Comparison of ENCODE assay signal across 8 cellular contexts in the genomic region with DNA sequence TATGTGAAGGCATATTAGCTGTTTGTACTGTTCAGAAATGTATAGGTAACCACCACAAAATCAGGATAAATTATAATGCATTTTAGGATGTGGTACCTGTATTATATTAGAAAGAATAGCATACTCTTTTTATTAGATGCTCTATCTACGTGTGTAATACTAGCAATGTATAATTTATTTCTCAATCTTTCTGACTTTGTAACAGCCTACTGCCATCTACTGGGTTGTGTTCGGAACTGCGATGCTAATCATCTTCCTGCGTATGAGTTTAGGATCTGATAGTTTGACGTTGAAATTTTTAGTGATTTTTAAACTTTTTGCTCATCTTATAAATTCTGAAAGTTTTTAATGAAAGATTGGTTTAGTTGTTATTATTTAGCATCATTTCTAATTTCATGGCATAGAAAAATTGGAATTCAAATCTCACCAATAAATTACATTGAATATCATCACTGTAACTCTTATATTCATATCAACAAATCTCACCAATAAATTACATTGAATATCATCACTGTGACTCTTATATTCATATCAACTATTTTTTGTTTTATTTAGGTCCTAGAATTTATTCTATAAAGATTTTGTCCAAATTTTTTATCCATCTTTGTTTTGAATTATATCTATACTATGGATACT.
A peak's percentile ranks its signal among the peaks of the same experiment; 100 is the strongest.
DNase-seq lines count a peak whose midpoint lies in the region; ATAC-seq and TF ChIP-seq lines count a peak whose summit lies in the region.

No MANE protein-coding gene starts in this region.

- no peaks in the 10 kb centered on the region for H3F3A ChIP-seq in DOHH2 (ENCODE audit: control insufficient read depth, insufficient read depth)

- H3K27ac ChIP-seq in DOHH2 (ENCODE audit: low read depth, low read length) (no peak overlapping the region), RWPE2 (ENCODE audit: poor library complexity, severe bottlenecking) (no peak overlapping the region)

- H3K27ac Mint-ChIP-seq in stimulated activated naive B cell treated with anti-CD40 and anti-IgM and Interleukin-4, amounts not matched to agents 10 μg/mL and 1 μg/mL and 100 μg/mL, for 72 hours, result no peak overlapping the region

- no peak overlapping the region for H3K4me3 Mint-ChIP-seq in stimulated activated naive B cell treated with anti-CD40 and anti-IgM and Interleukin-4, amounts not matched to agents 10 μg/mL and 1 μg/mL and 100 μg/mL, for 72 hours

- no peaks in the 10 kb centered on the region for H4K20me1 ChIP-seq in DOHH2 (ENCODE audit: control insufficient read depth, insufficient read depth, low read depth, low read length)

- peak; percentile 57 for ATAC-seq in HG02610 (IDR thresholded peaks at IDR 0.05; ENCODE audit: unreplicated experiment)
- ATAC-seq in RWPE2 (ENCODE audit: low read depth), result peak; percentile 50; the same call in 1 of the 3 replicates
- ATAC-seq in stimulated activated naive B cell treated with anti-CD40 and anti-IgM and Interleukin-4, amounts not matched to agents 10 μg/mL and 1 μg/mL and 100 μg/mL, for 72 hours (replicated peaks), result peak; percentile 45
- no peak for ATAC-seq in HG03097 (IDR thresholded peaks at IDR 0.05; ENCODE audit: low FRiP score, unreplicated experiment)
- ATAC-seq in GM21390 (IDR thresholded peaks at IDR 0.05; ENCODE audit: unreplicated experiment), result no peak

- DNase-seq in RWPE2 (ENCODE audit: low spot score) (no peak), fibroblast of the conjunctiva (ENCODE audit: low read depth) (peak; percentile 49), NCI-H526 treated with DMSO at 0.1 percent for 48 hours (lab: John Stamatoyannopoulos, UW) (no peak)
- no peak for DNase-seq in stimulated activated naive B cell treated with anti-CD40 and anti-IgM and Interleukin-4, amounts not matched to agents 10 μg/mL and 1 μg/mL and 100 μg/mL, for 72 hours

- no peaks in the 10 kb centered on the region for H3K36me3 Mint-ChIP-seq in stimulated activated naive B cell treated with anti-CD40 and anti-IgM and Interleukin-4, amounts not matched to agents 10 μg/mL and 1 μg/mL and 100 μg/mL, for 72 hours

- H3K79me2 ChIP-seq in DOHH2 (ENCODE audit: control insufficient read depth, low read length), result no peaks in the 10 kb centered on the region

- H3K9me3 Mint-ChIP-seq in stimulated activated naive B cell treated with anti-CD40 and anti-IgM and Interleukin-4, amounts not matched to agents 10 μg/mL and 1 μg/mL and 100 μg/mL, for 72 hours, result no peaks in the 10 kb centered on the region

- no peak overlapping the region for H3K4me3 ChIP-seq in DOHH2 (ENCODE audit: low read length)
- no peak overlapping the region for H3K4me3 ChIP-seq in RWPE2 (ENCODE audit: severe bottlenecking)

- H3K4me1 ChIP-seq in DOHH2 (ENCODE audit: control insufficient read depth, low read length) (no peaks in the 10 kb centered on the region), RWPE2 (ENCODE audit: insufficient read depth, poor library complexity, severe bottlenecking) (no peaks in the 10 kb centered on the region)

- no peaks in the 10 kb centered on the region for H3K4me1 Mint-ChIP-seq in stimulated activated naive B cell treated with anti-CD40 and anti-IgM and Interleukin-4, amounts not matched to agents 10 μg/mL and 1 μg/mL and 100 μg/mL, for 72 hours

- no peaks in the 10 kb centered on the region for H3K27me3 ChIP-seq in DOHH2 (ENCODE audit: control insufficient read depth, low read length)
- H3K27me3 ChIP-seq in RWPE2 (ENCODE audit: insufficient read depth, poor library complexity, severe bottlenecking), result no peaks in the 10 kb centered on the region

- peak; percentile 77 for TF ChIP-seq CTCF in DOHH2 (IDR thresholded peaks at IDR 0.05; ENCODE audit: low read depth, low read length, poor library complexity, severe bottlenecking)
- TF ChIP-seq CTCF in RWPE2 (IDR thresholded peaks at IDR 0.05; ENCODE audit: poor library complexity, severe bottlenecking), result peak; percentile 94

- H3K36me3 ChIP-seq in DOHH2 (ENCODE audit: control insufficient read depth, low read length) (no peaks in the 10 kb centered on the region), RWPE2 (ENCODE audit: low read depth) (no peaks in the 10 kb centered on the region)

- no peaks in the 10 kb centered on the region for H3K27me3 Mint-ChIP-seq in stimulated activated naive B cell treated with anti-CD40 and anti-IgM and Interleukin-4, amounts not matched to agents 10 μg/mL and 1 μg/mL and 100 μg/mL, for 72 hours

- no peaks in the 10 kb centered on the region for H3K9me2 ChIP-seq in DOHH2 (replicated peaks; ENCODE audit: control insufficient read depth, low read length)

- H3K9me3 ChIP-seq in DOHH2 (ENCODE audit: control insufficient read depth, insufficient read depth, low read length), result no peaks in the 10 kb centered on the region
- H3K9me3 ChIP-seq in RWPE2 (ENCODE audit: severe bottlenecking), result no peaks in the 10 kb centered on the region

- H3K4me2 ChIP-seq in DOHH2 (ENCODE audit: low read length), result no peak overlapping the region

Comparison
In these comparisons a context has a peak if more than half of its experiments do, and no peak if none do; other contexts are left out.
1. ATAC-seq: peak in HG02610 (single experiment), RWPE2 (single experiment) and stimulated activated naive B cell treated with anti-CD40 and anti-IgM and Interleukin-4, amounts not matched to agents 10 μg/mL and 1 μg/mL and 100 μg/mL, for 72 hours (2 of 2); none in HG03097 (single experiment) and GM21390 (single experiment).